8 cellular contexts compared by ENCODE assay signal in the genomic region with DNA sequence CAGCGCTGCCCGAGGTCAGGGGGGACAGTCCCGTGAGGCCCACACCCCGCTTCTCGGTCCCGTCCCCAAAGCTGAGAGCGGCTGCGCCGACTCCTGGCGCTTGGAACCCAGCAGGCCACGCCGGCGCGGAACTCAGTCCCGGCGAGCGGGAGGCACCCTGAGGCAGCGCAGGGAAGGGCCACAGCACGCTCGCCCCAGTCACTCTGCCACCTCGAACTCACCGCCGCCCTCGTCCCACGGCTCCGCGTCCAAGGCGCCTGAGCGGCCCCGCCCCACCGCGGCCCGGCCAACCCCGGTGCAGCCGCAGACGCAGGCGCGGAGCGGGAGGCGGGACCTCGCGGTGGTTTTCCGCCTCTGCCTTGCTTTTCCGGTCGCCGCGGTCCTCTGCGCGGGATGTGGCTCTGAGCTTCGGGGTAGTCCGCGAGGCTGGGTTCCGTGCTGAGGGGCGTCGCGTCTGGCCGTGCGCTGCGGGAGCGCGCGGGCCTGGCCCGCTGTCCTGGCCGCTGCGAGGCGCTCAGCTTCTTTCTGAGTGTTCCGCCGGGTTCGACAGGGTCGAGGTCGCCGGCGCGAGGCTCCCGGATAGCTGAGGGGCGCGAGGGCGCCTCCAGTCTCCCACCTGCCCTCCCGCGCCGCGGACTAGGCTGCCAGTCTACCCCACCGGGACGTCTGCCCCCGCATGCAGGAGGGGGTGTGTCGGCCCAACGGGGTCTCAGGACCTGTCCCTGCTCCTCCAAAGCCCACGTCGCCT.
A peak's percentile ranks its signal among the peaks of the same experiment; 100 is the strongest.
DNase-seq lines count a peak whose midpoint lies in the region; ATAC-seq and TF ChIP-seq lines count a peak whose summit lies in the region.

Gene CDPF1 (minus strand): TSS at position 259 of the 748 bp plus-strand sequence. CDS start 2,009 bp downstream, outside the sequence.

- H3K4me3 ChIP-seq in AG09309 (ENCODE audit: control insufficient read depth, low read depth, low read length) (peak within 1 kb of the TSS; percentile 63), choroid plexus epithelial cell (ENCODE audit: low read depth, low read length) (peak within 1 kb of the TSS; percentile 91)

- TF ChIP-seq CTCF in AG09309 (IDR thresholded peaks at IDR 0.05; ENCODE audit: control insufficient read depth, insufficient read depth, low read depth, low read length, missing control alignments): no peak
- no peak for TF ChIP-seq CTCF in choroid plexus epithelial cell (conservative IDR thresholded peaks at IDR 0.05; ENCODE audit: low read depth, low read length)

- peak; percentile 84 for ATAC-seq in GM18868 (IDR thresholded peaks at IDR 0.05; ENCODE audit: unreplicated experiment)
- ATAC-seq in HG03103 (IDR thresholded peaks at IDR 0.05; ENCODE audit: low read depth, unreplicated experiment): peak; percentile 62

- DNase-seq in AG09309 (ENCODE audit: low read depth): peak; percentile 18
- DNase-seq in NCI-H226: peak; percentile 60
- peak; percentile 86 for DNase-seq in activated CD4-positive, alpha-beta T cell treated with anti-CD3 and anti-CD28 coated beads for 1 hour
- DNase-seq in choroid plexus epithelial cell (ENCODE audit: low read depth): peak; percentile 77
- peak; percentile 60 for DNase-seq in kidney glomerular epithelial cell (lab: John Stamatoyannopoulos, UW)
- peak; percentile 76 to 82 for DNase-seq in stimulated activated CD4-positive, alpha-beta T cell treated with anti-CD3 and anti-CD28 coated beads, Interleukin-1b, Interleukin-23, amount 100 ng/mL, for 1 hour (ENCODE audit: low read depth in 2 of 2)

Comparison
In these comparisons a context has a peak if more than half of its experiments do, and no peak if none do; other contexts are left out.
1. Peak in every context shown above with its lines: DNase-seq, ATAC-seq and H3K4me3 ChIP-seq.
2. DNase-seq: peak in every context shown above with its lines; median percentile 86 in activated CD4-positive, alpha-beta T cell treated with anti-CD3 and anti-CD28 coated beads for 1 hour; 79 in stimulated activated CD4-positive, alpha-beta T cell treated with anti-CD3 and anti-CD28 coated beads, Interleukin-1b, Interleukin-23, amount 100 ng/mL, for 1 hour; 77 in choroid plexus epithelial cell; 60 in NCI-H226; 60 in kidney glomerular epithelial cell; 18 in AG09309.